ENCODE assay signal across 26 cellular contexts in genomic region chr22:25086902-25087282, GRCh38.
DNase-seq lines count a peak whose midpoint lies in the region; ATAC-seq and TF ChIP-seq lines count a peak whose summit lies in the region.
"Had no signal": no experiment of that assay in that cellular context is flagged by ENCODE, and none has a peak within 500 bp of the region (broad histone marks: within the 10 kb centered on the region; RNA-seq: fewer than 3 reads in every experiment).

No MANE protein-coding gene starts in this region.

- H3K27ac Mint-ChIP-seq in activated CD4-positive, alpha-beta T cell treated with anti-CD3 and anti-CD28 coated beads for 36 hours, result peak overlapping the region; percentile 80
- peak overlapping the region; percentile 66 to 74 for H3K27ac Mint-ChIP-seq in natural killer cell treated with Interleukin-12 subunit alpha and Interleukin-12 subunit beta and Interleukin-15 and Interleukin-18, amount 100 ng/mL, for 72 hours
- H3K27ac Mint-ChIP-seq in natural killer cell (no peak overlapping the region), glutamatergic neuron (ENCODE audit: unreplicated experiment) (peak overlapping the region; percentile 95)

- TF ChIP-seq CTCF in natural killer cell (IDR thresholded peaks at IDR 0.05) (no peak), glutamatergic neuron (IDR thresholded peaks at IDR 0.05; ENCODE audit: partially characterized antibody, unreplicated experiment) (no peak)

- no peak for DNase-seq in activated CD4-positive, alpha-beta T cell treated with anti-CD3 and anti-CD28 coated beads for 36 hours
- DNase-seq in activated CD4-positive, alpha-beta T cell treated with anti-CD3 and anti-CD28 coated beads, Interleukin-2, amount 50 U/mL, for 48 hours, result no peak
- no peak for DNase-seq in natural killer cell treated with Interleukin-12 subunit alpha and Interleukin-12 subunit beta and Interleukin-15 and Interleukin-18, amount 100 ng/mL, for 72 hours (ENCODE audit: low spot score)
- DNase-seq in natural killer cell (no peak), glutamatergic neuron (no peak)
- DNase-seq: 8988T; activated CD4-positive, alpha-beta memory T cell treated with anti-CD3 and anti-CD28 coated beads, Interleukin-2, amount 10 ng/mL, durations not matched to agents 7 days and 5 days; activated naive CD4-positive, alpha-beta T cell treated with anti-CD3 and anti-CD28 coated beads, Interleukin-2, amount 10 ng/mL, durations not matched to agents 7 days and 5 days; activated T-cell treated with anti-CD3 and anti-CD28 coated beads, Interleukin-2, amount 50 U/mL, for 1 hour; CD8-positive, alpha-beta memory T cell; cerebellar nuclear complex; erythroblast; MG63; naive thymus-derived CD4-positive, alpha-beta T cell; NCI-H2029 treated with DMSO at 0.1 percent for 48 hours; NCI-H226; NCI-H748 treated with DMSO at 0.1 percent for 48 hours; retina; RPMI8226; stimulated activated CD4-positive, alpha-beta T cell treated with anti-CD3 and anti-CD28 coated beads, Interleukin-4, amount 100 ng/mL, for 4 hours had no signal

- H3K9me3 Mint-ChIP-seq in activated CD4-positive, alpha-beta T cell treated with anti-CD3 and anti-CD28 coated beads for 36 hours (ENCODE audit: low read depth), result no peaks in the 10 kb centered on the region
- H3K9me3 Mint-ChIP-seq in natural killer cell treated with Interleukin-12 subunit alpha and Interleukin-12 subunit beta and Interleukin-15 and Interleukin-18, amount 100 ng/mL, for 72 hours, result no peaks in the 10 kb centered on the region
- no peaks in the 10 kb centered on the region for H3K9me3 Mint-ChIP-seq in natural killer cell
- H3K9me3 Mint-ChIP-seq in glutamatergic neuron (ENCODE audit: unreplicated experiment), result peaks cover 12% of the 10 kb centered on the region
- H3K9me3 Mint-ChIP-seq: activated CD4-positive, alpha-beta memory T cell treated with anti-CD3 and anti-CD28 coated beads, Interleukin-2, amount 10 ng/mL, durations not matched to agents 7 days and 5 days; activated naive CD4-positive, alpha-beta T cell treated with anti-CD3 and anti-CD28 coated beads, Interleukin-2, amount 10 ng/mL, durations not matched to agents 7 days and 5 days; CD8-positive, alpha-beta memory T cell; naive thymus-derived CD4-positive, alpha-beta T cell; T-helper 2 cell treated with Interferon-gamma antibody and Interleukin-4, amounts not matched to agents 5 μg/mL and 100 μg/mL, for 36 hours; type B pancreatic cell had no signal

- POLR2A ChIA-PET in activated CD4-positive, alpha-beta T cell treated with anti-CD3 and anti-CD28 coated beads for 36 hours (lab: Charles Lee), result interaction anchor here (1.2 to 1.5 kb wide), 2 partner anchors 10 to 19 kb away, joined by 10 to 17 read pairs; no protein-coding TSS in a partner anchor

- peaks cover 67% of the 10 kb centered on the region for H3K4me1 Mint-ChIP-seq in activated CD4-positive, alpha-beta T cell treated with anti-CD3 and anti-CD28 coated beads for 36 hours
- H3K4me1 Mint-ChIP-seq in natural killer cell treated with Interleukin-12 subunit alpha and Interleukin-12 subunit beta and Interleukin-15 and Interleukin-18, amount 100 ng/mL, for 72 hours (ENCODE audit: low read depth in 2 of 2), result peaks cover 42 to 44% of the 10 kb centered on the region in 2 donors
- H3K4me1 Mint-ChIP-seq in natural killer cell, result peaks cover 19 to 33% of the 10 kb centered on the region in 2 donors
- H3K4me1 Mint-ChIP-seq in glutamatergic neuron (ENCODE audit: low read depth, unreplicated experiment), result peaks cover 29% of the 10 kb centered on the region

- H3K4me3 Mint-ChIP-seq in activated CD4-positive, alpha-beta T cell treated with anti-CD3 and anti-CD28 coated beads for 36 hours, result no peak overlapping the region
- no peak overlapping the region for H3K4me3 Mint-ChIP-seq in natural killer cell treated with Interleukin-12 subunit alpha and Interleukin-12 subunit beta and Interleukin-15 and Interleukin-18, amount 100 ng/mL, for 72 hours
- no peak overlapping the region for H3K4me3 Mint-ChIP-seq in natural killer cell
- H3K4me3 Mint-ChIP-seq in glutamatergic neuron (ENCODE audit: unreplicated experiment), result no peak overlapping the region
- H3K4me3 Mint-ChIP-seq: activated CD4-positive, alpha-beta memory T cell treated with anti-CD3 and anti-CD28 coated beads, Interleukin-2, amount 10 ng/mL, durations not matched to agents 7 days and 5 days; activated naive CD4-positive, alpha-beta T cell treated with anti-CD3 and anti-CD28 coated beads, Interleukin-2, amount 10 ng/mL, durations not matched to agents 7 days and 5 days; type B pancreatic cell had no signal

- CTCF ChIA-PET in activated CD4-positive, alpha-beta T cell treated with anti-CD3 and anti-CD28 coated beads for 36 hours (lab: Charles Lee), result interaction anchor here (0.6 to 1.5 kb wide), 9 partner anchors 10 to 412 kb away, joined by 3 to 12 read pairs (median 4); no protein-coding TSS in a partner anchor

- H3K27me3 Mint-ChIP-seq in activated CD4-positive, alpha-beta T cell treated with anti-CD3 and anti-CD28 coated beads for 36 hours, result no peaks in the 10 kb centered on the region
- H3K27me3 Mint-ChIP-seq in natural killer cell treated with Interleukin-12 subunit alpha and Interleukin-12 subunit beta and Interleukin-15 and Interleukin-18, amount 100 ng/mL, for 72 hours, result no peaks in the 10 kb centered on the region
- peaks cover 0 to 2% of the 10 kb centered on the region in 2 donors for H3K27me3 Mint-ChIP-seq in natural killer cell (ENCODE audit: low read depth in 2 of 2)
- H3K27me3 Mint-ChIP-seq in glutamatergic neuron (ENCODE audit: unreplicated experiment), result peaks cover 13% of the 10 kb centered on the region
- H3K27me3 Mint-ChIP-seq: activated CD4-positive, alpha-beta memory T cell treated with anti-CD3 and anti-CD28 coated beads, Interleukin-2, amount 10 ng/mL, durations not matched to agents 7 days and 5 days; activated naive CD4-positive, alpha-beta T cell treated with anti-CD3 and anti-CD28 coated beads, Interleukin-2, amount 10 ng/mL, durations not matched to agents 7 days and 5 days; naive thymus-derived CD4-positive, alpha-beta T cell; type B pancreatic cell had no signal

- intact Hi-C loops in activated CD4-positive, alpha-beta T cell treated with anti-CD3 and anti-CD28 coated beads for 36 hours (cut with DNase I, micrococcal nuclease), result loop anchor here (1.0 to 10.0 kb wide), 10 partner anchors 11 to 1205 kb away; partner anchors contain the start of genes KIAA1671 (in 1 of the 2) and MYO18B (in 1 of the 2)
- intact Hi-C loops in natural killer cell (cut with micrococcal nuclease), result loop anchor here (10.0 kb wide), 1 partner anchor 248 kb away; no protein-coding TSS in a partner anchor

- peaks cover 7% of the 10 kb centered on the region for H3K36me3 Mint-ChIP-seq in activated CD4-positive, alpha-beta T cell treated with anti-CD3 and anti-CD28 coated beads for 36 hours (ENCODE audit: low read depth)
- H3K36me3 Mint-ChIP-seq in natural killer cell treated with Interleukin-12 subunit alpha and Interleukin-12 subunit beta and Interleukin-15 and Interleukin-18, amount 100 ng/mL, for 72 hours, result no peaks in the 10 kb centered on the region
- H3K36me3 Mint-ChIP-seq in natural killer cell (no peaks in the 10 kb centered on the region), glutamatergic neuron (ENCODE audit: unreplicated experiment) (peaks cover 2% of the 10 kb centered on the region)
- H3K36me3 Mint-ChIP-seq: type B pancreatic cell had no signal

- no peak for ATAC-seq in activated CD4-positive, alpha-beta T cell treated with anti-CD3 and anti-CD28 coated beads for 36 hours
- ATAC-seq in natural killer cell treated with Interleukin-12 subunit alpha and Interleukin-12 subunit beta and Interleukin-15 and Interleukin-18, amount 100 ng/mL, for 72 hours, result no peak
- ATAC-seq in natural killer cell (no peak), HG03135 (IDR thresholded peaks at IDR 0.05; ENCODE audit: unreplicated experiment) (no peak), HG03520 (IDR thresholded peaks at IDR 0.05; ENCODE audit: unreplicated experiment) (no peak), HG02610 (IDR thresholded peaks at IDR 0.05; ENCODE audit: unreplicated experiment) (no peak)
- ATAC-seq: naive thymus-derived CD4-positive, alpha-beta T cell; SK-N-SH treated with all-trans-retinoic acid at 6 μM for 48 hours had no signal

Comparison
In these comparisons a context has a peak if more than half of its experiments do, and no peak if none do; other contexts are left out.
1. H3K27ac Mint-ChIP-seq: peak in activated CD4-positive, alpha-beta T cell treated with anti-CD3 and anti-CD28 coated beads for 36 hours (single experiment), natural killer cell treated with Interleukin-12 subunit alpha and Interleukin-12 subunit beta and Interleukin-15 and Interleukin-18, amount 100 ng/mL, for 72 hours (2 of 2) and glutamatergic neuron (single experiment); none in natural killer cell (0 of 2).